ENCODE assay signal across 8 cellular contexts in genomic region chrX:71111141-71111843, GRCh38. TPM values are rescaled to one million over a fixed set of nuclear protein-coding genes. Genes with fewer than 3 reads are reported as not detected.
DNase-seq lines count a peak whose midpoint lies in the region; ATAC-seq and TF ChIP-seq lines count a peak whose summit lies in the region.

TSS of gene IL2RG (minus strand) at chrX:71111577. CDS start at chrX:71111539, 38 bp downstream.

- peak; percentile 89 for ATAC-seq in GM21723 (IDR thresholded peaks at IDR 0.05; ENCODE audit: unreplicated experiment)

- H3K4me1 ChIP-seq in prostate gland (replicated peaks) = no peaks in the 10 kb centered on the region

- intact Hi-C loops in prostate gland (cut with DNase I) (no loop called here), cardiac septum (cut with DNase I) (no loop called here)

- POLR2A ChIA-PET in GM10248 (lab: Yijun Ruan, JAX) = interaction anchor here (1.5 to 1.7 kb wide), 2 partner anchors 9 to 11 kb away, joined by 7 to 12 read pairs; no protein-coding TSS in a partner anchor

- H3K4me3 ChIP-seq in prostate gland = no peak within 1 kb of the TSS

- 59% methylated on average over 8 of the region's 8 CpGs for WGBS in prostate gland

- H3K36me3 ChIP-seq in prostate gland = no peaks in the 10 kb centered on the region

- DNase-seq in GM10248 (ENCODE audit: extremely low spot score) (peak; percentile 75), NCI-H69 (lab: John Stamatoyannopoulos, UW) (peak; percentile 22), prostate gland (ENCODE audit: low spot score) (no peak), NCI-H345 (lab: John Stamatoyannopoulos, UW) (no peak), cardiac septum (ENCODE audit: low spot score) (no peak), DMS79 (lab: John Stamatoyannopoulos, UW) (no peak)
- DNase-seq in activated T-cell treated with anti-CD3 and anti-CD28 coated beads, Interleukin-2, amount 50 U/mL, for 48 hours = peak; percentile 71 to 75

- no peak for TF ChIP-seq CTCF in GM10248 (IDR thresholded peaks at IDR 0.05; ENCODE audit: control extremely low read depth, extremely low read depth, low read depth, missing control alignments)
- TF ChIP-seq CTCF in prostate gland (IDR thresholded peaks at IDR 0.05) = no peak

- no peak within 1 kb of the TSS for H3K27ac ChIP-seq in prostate gland

- CTCF ChIA-PET in GM10248 (lab: Yijun Ruan, JAX) = interaction anchor here (2.3 to 2.8 kb wide), 2 partner anchors 11 to 18 kb away, joined by 12 to 16 read pairs; no protein-coding TSS in a partner anchor

- H3K9me3 ChIP-seq in prostate gland = no peaks in the 10 kb centered on the region

- H3K27me3 ChIP-seq in prostate gland (replicated peaks; ENCODE audit: insufficient read depth) = no peaks in the 10 kb centered on the region

- peak; percentile 9 for TF ChIP-seq POLR2A in prostate gland (IDR thresholded peaks at IDR 0.05)

RNA-seq across cellular contexts. Expression of gene IL2RG, which starts in this region (rescaled TPM):
- 1 to 10 TPM in 1 of 2 donors, under 1 TPM in 1; 0.73 to 2.8 TPM for total RNA-seq in prostate gland
- total RNA-seq in cardiac septum = 2.3 TPM

Comparison
In these comparisons a context has a peak if more than half of its experiments do, and no peak if none do; other contexts are left out.
1. DNase-seq: peak in GM10248 (single experiment), NCI-H69 (single experiment) and activated T-cell treated with anti-CD3 and anti-CD28 coated beads, Interleukin-2, amount 50 U/mL, for 48 hours (2 of 2); none in prostate gland (single experiment), NCI-H345 (single experiment), cardiac septum (single experiment) and DMS79 (single experiment).